ENCODE assay signal across 16 cellular contexts in genomic region chr3:53725308-53725995, GRCh38.
"Had no signal": no experiment of that assay in that cellular context is flagged by ENCODE, and none has a peak within 500 bp of the region (broad histone marks: within the 10 kb centered on the region; RNA-seq: fewer than 3 reads in every experiment).

No MANE protein-coding gene starts in this region.

- H3K9me3 Mint-ChIP-seq: activated naive CD8-positive, alpha-beta T cell treated with anti-CD3 and anti-CD28 coated beads, Interleukin-2, amount 50 U/mL, for 24 hours; natural killer cell; stimulated activated effector memory CD8-positive, alpha-beta T cell treated with anti-CD3 and anti-CD28 coated beads, Interleukin-12 subunit alpha, Interleukin-12 subunit beta, amount 100 ng/mL, for 72 hours had no signal

- DNase-seq: activated CD8-positive, alpha-beta T cell treated with anti-CD3 and anti-CD28 coated beads, Interleukin-2, amount 10 ng/mL, durations not matched to agents 7 days and 5 days; activated naive CD4-positive, alpha-beta T cell treated with Interleukin-2 at 50 U/mL for 16 hours; activated naive CD8-positive, alpha-beta T cell treated with anti-CD3 and anti-CD28 coated beads, Interleukin-2, amount 50 U/mL, for 24 hours; aorta; cortex of kidney; effector CD8-positive, alpha-beta T cell; heart right ventricle; natural killer cell; stimulated activated CD4-positive, alpha-beta T cell treated with anti-CD3 and anti-CD28 coated beads, Interleukin-12 subunit alpha, Interleukin-12 subunit beta, amount 100 ng/mL, for 4 hours; stimulated activated CD4-positive, alpha-beta T cell treated with anti-CD3 and anti-CD28 coated beads, Interleukin-2, amount 100 ng/mL, for 24 hours; T-helper 17 cell; thyroid gland had no signal

- H3K9me3 ChIP-seq: gastroesophageal sphincter, heart right ventricle, neutrophil, thyroid gland had no signal

- H3K27me3 ChIP-seq: thyroid gland had no signal

- H3K36me3 ChIP-seq: gastroesophageal sphincter, heart right ventricle, neutrophil, thyroid gland had no signal

- H3K27ac ChIP-seq: gastroesophageal sphincter, heart right ventricle, neutrophil, thyroid gland had no signal

- H3K4me1 Mint-ChIP-seq: activated naive CD8-positive, alpha-beta T cell treated with anti-CD3 and anti-CD28 coated beads, Interleukin-2, amount 50 U/mL, for 24 hours; natural killer cell had no signal

- H3K36me3 Mint-ChIP-seq: natural killer cell; stimulated activated effector memory CD8-positive, alpha-beta T cell treated with anti-CD3 and anti-CD28 coated beads, Interleukin-12 subunit alpha, Interleukin-12 subunit beta, amount 100 ng/mL, for 72 hours had no signal

- ATAC-seq: activated CD4-positive, CD25-positive, alpha-beta regulatory T cell treated with anti-CD3 and anti-CD28 coated beads, Interleukin-2, amount 50 U/mL, for 24 hours; activated CD8-positive, alpha-beta T cell treated with anti-CD3 and anti-CD28 coated beads, Interleukin-2, amount 10 ng/mL, durations not matched to agents 7 days and 5 days; activated naive CD8-positive, alpha-beta T cell treated with anti-CD3 and anti-CD28 coated beads, Interleukin-2, amount 50 U/mL, for 24 hours; gastroesophageal sphincter; heart right ventricle; stimulated activated effector memory CD8-positive, alpha-beta T cell treated with anti-CD3 and anti-CD28 coated beads, Interleukin-12 subunit alpha, Interleukin-12 subunit beta, amount 100 ng/mL, for 72 hours; T-helper 17 cell had no signal

- H3K4me3 Mint-ChIP-seq: activated CD8-positive, alpha-beta T cell treated with anti-CD3 and anti-CD28 coated beads, Interleukin-2, amount 10 ng/mL, durations not matched to agents 7 days and 5 days; activated naive CD8-positive, alpha-beta T cell treated with anti-CD3 and anti-CD28 coated beads, Interleukin-2, amount 50 U/mL, for 24 hours; natural killer cell; stimulated activated effector memory CD8-positive, alpha-beta T cell treated with anti-CD3 and anti-CD28 coated beads, Interleukin-12 subunit alpha, Interleukin-12 subunit beta, amount 100 ng/mL, for 72 hours; T-helper 17 cell had no signal

- H3K4me3 ChIP-seq: gastroesophageal sphincter, heart right ventricle, thyroid gland had no signal

- H3K27ac Mint-ChIP-seq: activated CD8-positive, alpha-beta T cell treated with anti-CD3 and anti-CD28 coated beads, Interleukin-2, amount 10 ng/mL, durations not matched to agents 7 days and 5 days; activated naive CD8-positive, alpha-beta T cell treated with anti-CD3 and anti-CD28 coated beads, Interleukin-2, amount 50 U/mL, for 24 hours; natural killer cell; stimulated activated effector memory CD8-positive, alpha-beta T cell treated with anti-CD3 and anti-CD28 coated beads, Interleukin-12 subunit alpha, Interleukin-12 subunit beta, amount 100 ng/mL, for 72 hours; T-helper 17 cell had no signal
